ENCODE assay signal across 15 cellular contexts in genomic region chr7:133301444-133301843, GRCh38.
"Had no signal": no experiment of that assay in that cellular context is flagged by ENCODE, and none has a peak within 500 bp of the region (broad histone marks: within the 10 kb centered on the region; RNA-seq: fewer than 3 reads in every experiment).

No MANE protein-coding gene starts in this region.

- H3K4me3 Mint-ChIP-seq: activated CD4-positive, alpha-beta memory T cell treated with anti-CD3 and anti-CD28 coated beads for 36 hours; activated naive CD8-positive, alpha-beta T cell treated with anti-CD3 and anti-CD28 coated beads, Interleukin-2, amount 10 ng/mL, durations not matched to agents 7 days and 5 days; activated T-cell treated with anti-CD3 and anti-CD28 coated beads, Interleukin-2, amount 50 U/mL, for 4 hours; endodermal cell; stimulated activated naive CD8-positive, alpha-beta T cell treated with anti-CD3 and anti-CD28 coated beads, Interleukin-15, amount 100 ng/mL, for 72 hours had no signal

- ATAC-seq: activated T-cell treated with anti-CD3 and anti-CD28 coated beads, Interleukin-2, amount 50 U/mL, for 4 hours; esophagus mucosa; stimulated activated naive CD8-positive, alpha-beta T cell treated with anti-CD3 and anti-CD28 coated beads, Interleukin-15, amount 100 ng/mL, for 72 hours had no signal

- H3K27ac ChIP-seq: ovary, thoracic aorta had no signal

- H3K9me3 Mint-ChIP-seq: activated CD4-positive, alpha-beta memory T cell treated with anti-CD3 and anti-CD28 coated beads for 36 hours; activated naive CD8-positive, alpha-beta T cell treated with anti-CD3 and anti-CD28 coated beads, Interleukin-2, amount 10 ng/mL, durations not matched to agents 7 days and 5 days; activated T-cell treated with anti-CD3 and anti-CD28 coated beads, Interleukin-2, amount 50 U/mL, for 4 hours; endodermal cell; stimulated activated naive CD8-positive, alpha-beta T cell treated with anti-CD3 and anti-CD28 coated beads, Interleukin-15, amount 100 ng/mL, for 72 hours had no signal

- H3K4me3 ChIP-seq: ovary, thoracic aorta had no signal

- H3K27ac Mint-ChIP-seq: activated CD4-positive, alpha-beta memory T cell treated with anti-CD3 and anti-CD28 coated beads for 36 hours; activated naive CD8-positive, alpha-beta T cell treated with anti-CD3 and anti-CD28 coated beads, Interleukin-2, amount 10 ng/mL, durations not matched to agents 7 days and 5 days; endodermal cell had no signal

- H3K4me1 Mint-ChIP-seq: activated naive CD8-positive, alpha-beta T cell treated with anti-CD3 and anti-CD28 coated beads, Interleukin-2, amount 10 ng/mL, durations not matched to agents 7 days and 5 days; stimulated activated naive CD8-positive, alpha-beta T cell treated with anti-CD3 and anti-CD28 coated beads, Interleukin-15, amount 100 ng/mL, for 72 hours had no signal

- H3K27me3 Mint-ChIP-seq: activated CD4-positive, alpha-beta memory T cell treated with anti-CD3 and anti-CD28 coated beads for 36 hours; activated naive CD8-positive, alpha-beta T cell treated with anti-CD3 and anti-CD28 coated beads, Interleukin-2, amount 10 ng/mL, durations not matched to agents 7 days and 5 days; stimulated activated naive CD8-positive, alpha-beta T cell treated with anti-CD3 and anti-CD28 coated beads, Interleukin-15, amount 100 ng/mL, for 72 hours had no signal

- DNase-seq: activated CD4-positive, alpha-beta memory T cell treated with anti-CD3 and anti-CD28 coated beads for 36 hours; activated CD4-positive, alpha-beta T cell treated with anti-CD3 and anti-CD28 coated beads for 1 hour; activated gamma-delta T cell treated with Interleukin-2 at 50 U/mL for 16 hours; activated naive CD8-positive, alpha-beta T cell treated with anti-CD3 and anti-CD28 coated beads, Interleukin-2, amount 10 ng/mL, durations not matched to agents 7 days and 5 days; activated T-cell treated with anti-CD3 and anti-CD28 coated beads, Interleukin-2, amount 50 U/mL, for 4 hours; aorta; cortex of kidney; endodermal cell; kidney; ovary; retina; stimulated activated CD4-positive, alpha-beta T cell treated with anti-CD3 and anti-CD28 coated beads, Interleukin-4, amount 100 ng/mL, for 4 hours; stimulated activated naive CD8-positive, alpha-beta T cell treated with anti-CD3 and anti-CD28 coated beads, Interleukin-15, amount 100 ng/mL, for 72 hours had no signal
